Comparison of ENCODE assay signal across 18 cellular contexts in the genomic region with DNA sequence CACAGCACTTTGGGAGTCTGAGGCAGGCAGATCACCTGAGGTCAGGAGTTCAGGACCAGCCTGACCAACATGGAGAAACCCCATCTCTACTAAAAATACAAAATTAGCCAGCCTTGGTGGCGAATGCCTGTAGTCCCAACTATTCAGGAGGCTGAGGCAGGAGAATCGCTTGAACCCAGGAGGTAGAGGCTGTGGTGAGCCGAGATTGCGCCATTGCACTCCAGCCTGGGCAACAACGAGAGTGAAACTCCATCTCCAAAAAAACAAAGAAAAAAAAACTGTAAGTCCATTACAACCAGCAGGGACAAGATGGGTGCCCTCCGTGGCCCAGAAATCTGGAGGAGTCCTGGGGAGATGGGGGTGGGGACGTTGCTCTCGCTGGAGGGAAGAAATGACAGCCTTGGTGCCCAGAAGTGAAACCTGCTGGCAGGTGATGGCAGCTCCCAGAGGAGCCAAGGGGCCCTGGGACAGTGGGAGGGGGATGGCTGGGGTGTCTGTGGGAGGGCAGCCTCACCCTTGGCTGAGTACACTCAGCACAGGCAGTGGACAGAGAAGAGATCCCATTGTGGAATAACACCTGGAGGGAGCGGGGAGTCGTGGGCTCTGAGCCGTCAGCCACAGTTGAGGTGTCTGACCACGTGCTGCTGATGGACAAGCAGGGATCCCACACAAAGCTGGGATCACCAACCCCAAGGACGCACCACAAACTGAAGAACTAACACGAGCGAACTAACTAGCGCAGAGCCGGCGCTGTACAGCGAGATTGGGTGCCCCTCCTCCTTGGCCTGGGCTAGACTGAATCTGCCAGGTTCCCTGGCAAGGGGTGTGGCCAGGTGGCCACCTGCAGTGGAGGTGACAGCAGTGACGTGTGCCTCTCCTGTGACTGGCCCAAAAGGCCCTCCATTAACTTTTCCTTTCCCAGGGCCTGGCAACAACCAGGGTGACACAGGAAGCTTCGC. TPM values are rescaled to one million over a fixed set of nuclear protein-coding genes. Genes with fewer than 3 reads are reported as not detected.
DNase-seq lines count a peak whose midpoint lies in the region; ATAC-seq lines count a peak whose summit lies in the region.
"Had no signal": no experiment of that assay in that cellular context is flagged by ENCODE, and none has a peak within 500 bp of the region (broad histone marks: within the 10 kb centered on the region; RNA-seq: fewer than 3 reads in every experiment).

No MANE protein-coding gene starts in this region.

- no peak overlapping the region for H2BK5ac ChIP-seq in trophoblast cell (ENCODE audit: low read depth, low read length, poor library complexity)

- peaks cover 64% of the 10 kb centered on the region for H3K4me1 Mint-ChIP-seq in dendritic cell treated with granulocyte-macrophage colony-stimulating factor and Interleukin-4, amounts not matched to agents 40 ng/mL and 50 ng/mL, for 4 days (ENCODE audit: low read depth)
- peaks cover 14% of the 10 kb centered on the region for H3K4me1 Mint-ChIP-seq in stimulated activated effector memory CD8-positive, alpha-beta T cell treated with anti-CD3 and anti-CD28 coated beads, Interleukin-12 subunit alpha, Interleukin-12 subunit beta, amount 100 ng/mL, for 72 hours

- peaks cover 26% of the 10 kb centered on the region for H3K79me2 ChIP-seq in trophoblast cell (ENCODE audit: control insufficient read depth, insufficient read depth, low read length, poor library complexity)

- H3K4me3 ChIP-seq in trophoblast cell (ENCODE audit: low read depth, low read length), result peak overlapping the region; percentile 5
- H3K4me3 ChIP-seq: GM23338 had no signal

- no peak for ATAC-seq in stimulated activated effector memory CD8-positive, alpha-beta T cell treated with anti-CD3 and anti-CD28 coated beads, Interleukin-12 subunit alpha, Interleukin-12 subunit beta, amount 100 ng/mL, for 72 hours
- ATAC-seq: activated CD8-positive, alpha-beta T cell treated with anti-CD3 and anti-CD28 coated beads for 36 hours; activated T-helper 17 cell treated with anti-CD3 and anti-CD28 coated beads, Interleukin-2, amount 50 U/mL, for 72 hours; GM23338; sciatic nerve had no signal

- H3K18ac ChIP-seq in trophoblast cell (ENCODE audit: low read length), result no peak overlapping the region

- no peak overlapping the region for H2AK5ac ChIP-seq in trophoblast cell (ENCODE audit: low read length)

- no peak overlapping the region for H3K9ac ChIP-seq in trophoblast cell (ENCODE audit: low read length)

- peaks cover 6% of the 10 kb centered on the region for H3K9me3 ChIP-seq in trophoblast cell (ENCODE audit: insufficient read depth, low read depth, low read length)

- H2BK12ac ChIP-seq in trophoblast cell (ENCODE audit: low read length), result no peak overlapping the region

- H4K91ac ChIP-seq in trophoblast cell (ENCODE audit: low read depth, low read length), result no peak overlapping the region

- H3K79me1 ChIP-seq in trophoblast cell (ENCODE audit: low read length), result peaks cover 29% of the 10 kb centered on the region

- no peak overlapping the region for H3K4me3 Mint-ChIP-seq in dendritic cell treated with granulocyte-macrophage colony-stimulating factor and Interleukin-4, amounts not matched to agents 40 ng/mL and 50 ng/mL, for 4 days
- no peak overlapping the region for H3K4me3 Mint-ChIP-seq in stimulated activated effector memory CD8-positive, alpha-beta T cell treated with anti-CD3 and anti-CD28 coated beads, Interleukin-12 subunit alpha, Interleukin-12 subunit beta, amount 100 ng/mL, for 72 hours
- H3K4me3 Mint-ChIP-seq: activated CD8-positive, alpha-beta T cell treated with anti-CD3 and anti-CD28 coated beads for 36 hours; activated T-helper 17 cell treated with anti-CD3 and anti-CD28 coated beads, Interleukin-2, amount 50 U/mL, for 72 hours; GM23338 had no signal

- H4K8ac ChIP-seq in trophoblast cell (ENCODE audit: low read depth, low read length), result no peak overlapping the region

- H3K27ac ChIP-seq in trophoblast cell (ENCODE audit: low read depth, low read length), result no peak overlapping the region
- no peak overlapping the region for H3K27ac ChIP-seq in substantia nigra (ENCODE audit: low read depth, low read length, poor library complexity, severe bottlenecking)

- H2AFZ ChIP-seq in trophoblast cell (ENCODE audit: insufficient read depth, low read length, poor library complexity), result no peak overlapping the region
- H2AFZ ChIP-seq: GM23338 had no signal

- H3K23ac ChIP-seq in trophoblast cell (ENCODE audit: low read length), result no peak overlapping the region

- H2BK120ac ChIP-seq in trophoblast cell (ENCODE audit: insufficient read depth, low read length, poor library complexity), result no peak overlapping the region

- H3K4me1 ChIP-seq in trophoblast cell (ENCODE audit: control insufficient read depth in 1 of 2, insufficient read depth in 2 of 2, low read length in 2 of 2), result peaks cover 12 to 16% of the 10 kb centered on the region in 2 experiments

- peak overlapping the region; percentile 69 for H3K27ac Mint-ChIP-seq in dendritic cell treated with granulocyte-macrophage colony-stimulating factor and Interleukin-4, amounts not matched to agents 40 ng/mL and 50 ng/mL, for 4 days
- no peak overlapping the region for H3K27ac Mint-ChIP-seq in stimulated activated effector memory CD8-positive, alpha-beta T cell treated with anti-CD3 and anti-CD28 coated beads, Interleukin-12 subunit alpha, Interleukin-12 subunit beta, amount 100 ng/mL, for 72 hours
- H3K27ac Mint-ChIP-seq: activated CD8-positive, alpha-beta T cell treated with anti-CD3 and anti-CD28 coated beads for 36 hours; activated T-helper 17 cell treated with anti-CD3 and anti-CD28 coated beads, Interleukin-2, amount 50 U/mL, for 72 hours; GM23338 had no signal

- no peaks in the 10 kb centered on the region for H3K9me3 Mint-ChIP-seq in dendritic cell treated with granulocyte-macrophage colony-stimulating factor and Interleukin-4, amounts not matched to agents 40 ng/mL and 50 ng/mL, for 4 days
- no peaks in the 10 kb centered on the region for H3K9me3 Mint-ChIP-seq in stimulated activated effector memory CD8-positive, alpha-beta T cell treated with anti-CD3 and anti-CD28 coated beads, Interleukin-12 subunit alpha, Interleukin-12 subunit beta, amount 100 ng/mL, for 72 hours
- H3K9me3 Mint-ChIP-seq: activated CD8-positive, alpha-beta T cell treated with anti-CD3 and anti-CD28 coated beads for 36 hours; activated T-helper 17 cell treated with anti-CD3 and anti-CD28 coated beads, Interleukin-2, amount 50 U/mL, for 72 hours; GM23338 had no signal

- peaks cover 21% of the 10 kb centered on the region for H3K36me3 Mint-ChIP-seq in dendritic cell treated with granulocyte-macrophage colony-stimulating factor and Interleukin-4, amounts not matched to agents 40 ng/mL and 50 ng/mL, for 4 days (ENCODE audit: low read depth)
- peaks cover 6% of the 10 kb centered on the region for H3K36me3 Mint-ChIP-seq in stimulated activated effector memory CD8-positive, alpha-beta T cell treated with anti-CD3 and anti-CD28 coated beads, Interleukin-12 subunit alpha, Interleukin-12 subunit beta, amount 100 ng/mL, for 72 hours

- H3K27me3 ChIP-seq in trophoblast cell (ENCODE audit: insufficient read depth, low read length), result no peaks in the 10 kb centered on the region

- H3K36me3 ChIP-seq in trophoblast cell (ENCODE audit: control insufficient read depth in 1 of 2, insufficient read depth in 2 of 2, low read length in 2 of 2), result no peaks in the 10 kb centered on the region

- H3K14ac ChIP-seq in trophoblast cell (ENCODE audit: low read length), result no peak overlapping the region

- DNase-seq in NCI-H187 (lab: John Stamatoyannopoulos, UW) (peak; percentile 24 to 52), NCI-H187 treated with DMSO at 0.1 percent for 48 hours (lab: John Stamatoyannopoulos, UW) (no peak), NCI-H1105 treated with DMSO at 0.1 percent for 48 hours (lab: John Stamatoyannopoulos, UW) (peak; percentile 54), trophoblast cell (no peak), DMS 273 (lab: John Stamatoyannopoulos, UW; ENCODE audit: unreplicated experiment) (no peak), substantia nigra (lab: John Stamatoyannopoulos, UW) (no peak)
- no peak for DNase-seq in stimulated activated effector memory CD8-positive, alpha-beta T cell treated with anti-CD3 and anti-CD28 coated beads, Interleukin-12 subunit alpha, Interleukin-12 subunit beta, amount 100 ng/mL, for 72 hours (ENCODE audit: low spot score in 2 of 2)
- DNase-seq: activated CD8-positive, alpha-beta T cell treated with anti-CD3 and anti-CD28 coated beads for 36 hours; aorta; cortex of kidney; DMS 273 treated with DMSO at 0.1 percent for 48 hours; NCI-H2081 treated with DMSO at 0.1 percent for 48 hours; stimulated activated CD4-positive, alpha-beta T cell treated with anti-CD3 and anti-CD28 coated beads, Interleukin-4, amount 100 ng/mL, for 24 hours had no signal

- no peak overlapping the region for H4K12ac ChIP-seq in trophoblast cell (ENCODE audit: low read depth, low read length)

- no peak overlapping the region for H3K4ac ChIP-seq in trophoblast cell (ENCODE audit: low read depth, low read length)

- no CpG with 5 or more reads among the region's 21 CpGs for WGBS in trophoblast cell (ENCODE audit: extremely low coverage, insufficient coverage, insufficient read length)

- intact Hi-C loops in dendritic cell treated with granulocyte-macrophage colony-stimulating factor and Interleukin-4, amounts not matched to agents 40 ng/mL and 50 ng/mL, for 4 days (cut with micrococcal nuclease), result no loop called here

- no peak overlapping the region for H3K4me2 ChIP-seq in trophoblast cell (ENCODE audit: low read length)
- H3K4me2 ChIP-seq: GM23338 had no signal

- H3K27me3 Mint-ChIP-seq in dendritic cell treated with granulocyte-macrophage colony-stimulating factor and Interleukin-4, amounts not matched to agents 40 ng/mL and 50 ng/mL, for 4 days, result peaks cover 15% of the 10 kb centered on the region

RNA-seq across cellular contexts. Expression of gene BAHCC1, which starts 46.9 kb away (rescaled TPM):
- 2.8 and 3.1 TPM in 2 replicates for polyA plus RNA-seq in trophoblast cell (2013)
- polyA plus RNA-seq: IgD-negative memory B cell had no signal

RNA-seq across cellular contexts. Expression of gene SLC38A10, which starts 53.3 kb away (rescaled TPM):
- polyA plus RNA-seq in trophoblast cell (2013), result 35.9 and 39.2 TPM in 2 replicates

Comparison
In these comparisons a context has a peak if more than half of its experiments do, and no peak if none do; other contexts are left out.
1. DNase-seq: peak in NCI-H187 (2 of 2) and NCI-H1105 treated with DMSO at 0.1 percent for 48 hours (single experiment); none in NCI-H187 treated with DMSO at 0.1 percent for 48 hours (single experiment), trophoblast cell (0 of 2), DMS 273 (single experiment), substantia nigra (0 of 49) and stimulated activated effector memory CD8-positive, alpha-beta T cell treated with anti-CD3 and anti-CD28 coated beads, Interleukin-12 subunit alpha, Interleukin-12 subunit beta, amount 100 ng/mL, for 72 hours (0 of 2).